14 cellular contexts compared by ENCODE assay signal in genomic region chr21:44697172-44697810, GRCh38. TPM values are rescaled to one million over a fixed set of nuclear protein-coding genes. Genes with fewer than 3 reads are reported as not detected.
"Had no signal": no experiment of that assay in that cellular context is flagged by ENCODE, and none has a peak within 500 bp of the region (broad histone marks: within the 10 kb centered on the region; RNA-seq: fewer than 3 reads in every experiment).

TSS of gene KRTAP10-12 (plus strand) at chr21:44697172. CDS start at chr21:44697202, 30 bp downstream.

RNA-seq across cellular contexts. Expression of gene KRTAP10-12, which starts in this region (rescaled TPM):
- total RNA-seq: activated B cell treated with CpG ODN at 0.5 μM for 24 hours; activated CD4-positive, alpha-beta T cell treated with anti-CD3 and anti-CD28 coated beads for 36 hours; endothelial cell of umbilical vein; esophagus mucosa; hepatocyte; left ventricle myocardium inferior; mammary epithelial cell; mucosa of descending colon; pancreas; psoas muscle; right cardiac atrium; skeletal muscle tissue; T-helper 1 cell treated with Interleukin-12 subunit alpha and Interleukin-12 subunit beta and Interleukin-4 antibody, amounts not matched to agents 30 ng/mL and 1 ng/mL, for 36 hours; ureter had no signal
- polyA plus RNA-seq: endothelial cell of umbilical vein, hepatocyte, mammary epithelial cell, pancreas, psoas muscle, right cardiac atrium had no signal
